10 cellular contexts compared by ENCODE assay signal in the genomic region with DNA sequence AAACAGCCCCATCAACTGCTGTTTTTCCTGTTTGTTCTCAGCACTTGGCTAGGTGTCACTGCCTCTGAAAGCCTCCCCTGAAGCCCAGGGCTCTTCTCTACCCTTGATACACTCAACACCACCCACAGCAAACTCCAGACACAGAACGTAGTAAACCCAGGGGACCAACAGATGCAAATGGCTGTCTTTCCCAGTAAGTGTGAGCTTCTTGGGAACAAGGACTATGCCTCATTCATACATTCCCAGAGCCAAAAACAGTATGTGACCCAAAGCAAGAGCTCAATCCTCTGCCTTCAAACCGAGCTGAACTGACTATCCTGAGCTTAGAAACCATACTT. TPM values are rescaled to one million over a fixed set of nuclear protein-coding genes. Genes with fewer than 3 reads are reported as not detected.
DNase-seq lines count a peak whose midpoint lies in the region; ATAC-seq and TF ChIP-seq lines count a peak whose summit lies in the region.
"Had no signal": no experiment of that assay in that cellular context is flagged by ENCODE, and none has a peak within 500 bp of the region (broad histone marks: within the 10 kb centered on the region; RNA-seq: fewer than 3 reads in every experiment).

No MANE protein-coding gene starts in this region.

- H3K36me3 Mint-ChIP-seq in CD8-positive, alpha-beta memory T cell = peaks cover 0 to 55% (median 8%) of the 10 kb centered on the region in 3 donors
- H3K36me3 Mint-ChIP-seq in activated naive CD8-positive, alpha-beta T cell treated with anti-CD3 and anti-CD28 coated beads, Interleukin-2, amount 10 ng/mL, durations not matched to agents 7 days and 5 days = peaks cover 22% of the 10 kb centered on the region
- H3K36me3 Mint-ChIP-seq in nephron progenitor cell (ENCODE audit: low read depth) = peaks cover 33% of the 10 kb centered on the region

- no peaks in the 10 kb centered on the region for H3K27me3 Mint-ChIP-seq in CD8-positive, alpha-beta memory T cell
- no peaks in the 10 kb centered on the region for H3K27me3 Mint-ChIP-seq in activated naive CD8-positive, alpha-beta T cell treated with anti-CD3 and anti-CD28 coated beads, Interleukin-2, amount 10 ng/mL, durations not matched to agents 7 days and 5 days
- no peaks in the 10 kb centered on the region for H3K27me3 Mint-ChIP-seq in nephron progenitor cell (ENCODE audit: low read depth, poor library complexity)

- no peaks in the 10 kb centered on the region for H3K9me3 Mint-ChIP-seq in CD8-positive, alpha-beta memory T cell
- H3K9me3 Mint-ChIP-seq in activated naive CD8-positive, alpha-beta T cell treated with anti-CD3 and anti-CD28 coated beads, Interleukin-2, amount 10 ng/mL, durations not matched to agents 7 days and 5 days = no peaks in the 10 kb centered on the region
- no peaks in the 10 kb centered on the region for H3K9me3 Mint-ChIP-seq in nephron progenitor cell

- no peak overlapping the region for H3K27ac ChIP-seq in CD8-positive, alpha-beta memory T cell (ENCODE audit: low read depth, low read length)
- peak overlapping the region in 1 of 2 donors; percentile 1 for H3K27ac ChIP-seq in prostate gland

- H3K9me3 ChIP-seq in CD8-positive, alpha-beta memory T cell (ENCODE audit: low read length) = no peaks in the 10 kb centered on the region
- no peaks in the 10 kb centered on the region for H3K9me3 ChIP-seq in prostate gland
- H3K9me3 ChIP-seq: MG63 had no signal

- ATAC-seq in activated naive CD8-positive, alpha-beta T cell treated with anti-CD3 and anti-CD28 coated beads, Interleukin-2, amount 10 ng/mL, durations not matched to agents 7 days and 5 days (ENCODE audit: low read depth) = no peak
- no peak for ATAC-seq in omental fat pad (ENCODE audit: low FRiP score)

- intact Hi-C loops in prostate gland (cut with DNase I) = loop anchor here (10.0 kb wide), 1 partner anchor 641 kb away; a partner anchor contains a TSS

- 57% methylated on average over 2 of the region's 2 CpGs for WGBS in prostate gland

- TF ChIP-seq POLR2A in prostate gland (IDR thresholded peaks at IDR 0.05) = no peak

- H3K4me1 ChIP-seq in CD8-positive, alpha-beta memory T cell (ENCODE audit: insufficient read depth, low read length) = peaks cover 42% of the 10 kb centered on the region
- peaks cover 18% of the 10 kb centered on the region for H3K4me1 ChIP-seq in prostate gland (replicated peaks)

- DNase-seq in CD8-positive, alpha-beta memory T cell = no peak
- no peak for DNase-seq in LNCaP clone FGC (ENCODE audit: low read depth)
- DNase-seq in activated naive CD8-positive, alpha-beta T cell treated with anti-CD3 and anti-CD28 coated beads, Interleukin-2, amount 10 ng/mL, durations not matched to agents 7 days and 5 days = no peak
- no peak for DNase-seq in nephron progenitor cell
- no peak for DNase-seq in omental fat pad (ENCODE audit: low spot score)
- no peak for DNase-seq in prostate gland (ENCODE audit: low spot score)
- DNase-seq in kidney tubule cell (ENCODE audit: low spot score) = no peak
- DNase-seq: effector memory CD4-positive, alpha-beta T cell; MG63; midbrain had no signal

- TF ChIP-seq CTCF in LNCaP clone FGC (IDR thresholded peaks at IDR 0.05; ENCODE audit: control insufficient read depth, extremely low read depth, insufficient read depth) = no peak
- TF ChIP-seq CTCF in nephron progenitor cell (IDR thresholded peaks at IDR 0.05) = no peak
- TF ChIP-seq CTCF in omental fat pad (IDR thresholded peaks at IDR 0.05) = no peak
- no peak for TF ChIP-seq CTCF in prostate gland (IDR thresholded peaks at IDR 0.05)

- no peak overlapping the region for H3K4me3 ChIP-seq in CD8-positive, alpha-beta memory T cell (ENCODE audit: low read length)
- peak overlapping the region; percentile 36 for H3K4me3 ChIP-seq in LNCaP clone FGC (ENCODE audit: low read depth, low read length)
- no peak overlapping the region for H3K4me3 ChIP-seq in prostate gland
- H3K4me3 ChIP-seq: MG63 had no signal

- H3K27me3 ChIP-seq in CD8-positive, alpha-beta memory T cell (ENCODE audit: insufficient read depth, low read length, poor library complexity, severe bottlenecking) = no peaks in the 10 kb centered on the region
- H3K27me3 ChIP-seq in prostate gland (replicated peaks; ENCODE audit: insufficient read depth) = no peaks in the 10 kb centered on the region
- H3K27me3 ChIP-seq: MG63 had no signal

- CTCF ChIA-PET in CD8-positive, alpha-beta memory T cell (lab: Charles Lee) = interaction anchor here (1.2 kb wide), 1 partner anchor 51 kb away, joined by 5 read pairs; no protein-coding TSS in a partner anchor

- H3K36me3 ChIP-seq in CD8-positive, alpha-beta memory T cell (ENCODE audit: insufficient read depth, low read length) = peaks cover 16% of the 10 kb centered on the region
- no peaks in the 10 kb centered on the region for H3K36me3 ChIP-seq in prostate gland

- peaks cover 64 to 72% (median 72%) of the 10 kb centered on the region in 3 donors for H3K4me1 Mint-ChIP-seq in CD8-positive, alpha-beta memory T cell
- H3K4me1 Mint-ChIP-seq in activated naive CD8-positive, alpha-beta T cell treated with anti-CD3 and anti-CD28 coated beads, Interleukin-2, amount 10 ng/mL, durations not matched to agents 7 days and 5 days = peaks cover 46% of the 10 kb centered on the region
- peaks cover 61% of the 10 kb centered on the region for H3K4me1 Mint-ChIP-seq in nephron progenitor cell

- H3K4me3 Mint-ChIP-seq in CD8-positive, alpha-beta memory T cell = peak overlapping the region in 6 of 7 donors; percentile 5 to 63 (median 42)
- no peak overlapping the region for H3K4me3 Mint-ChIP-seq in activated naive CD8-positive, alpha-beta T cell treated with anti-CD3 and anti-CD28 coated beads, Interleukin-2, amount 10 ng/mL, durations not matched to agents 7 days and 5 days
- no peak overlapping the region for H3K4me3 Mint-ChIP-seq in nephron progenitor cell

- peak overlapping the region; percentile 15 to 88 (median 70) for H3K27ac Mint-ChIP-seq in CD8-positive, alpha-beta memory T cell
- H3K27ac Mint-ChIP-seq in activated naive CD8-positive, alpha-beta T cell treated with anti-CD3 and anti-CD28 coated beads, Interleukin-2, amount 10 ng/mL, durations not matched to agents 7 days and 5 days = peak overlapping the region; percentile 1
- H3K27ac Mint-ChIP-seq in nephron progenitor cell = peak overlapping the region; percentile 18

- POLR2A ChIA-PET in CD8-positive, alpha-beta memory T cell (lab: Charles Lee) = no interaction called here
- POLR2A ChIA-PET in activated naive CD8-positive, alpha-beta T cell treated with anti-CD3 and anti-CD28 coated beads, Interleukin-2, amount 10 ng/mL, durations not matched to agents 7 days and 5 days (lab: Charles Lee) = interaction anchor here (11.8 kb wide), 1 partner anchor 19 kb away, joined by 203 read pairs; no protein-coding TSS in a partner anchor

RNA-seq across cellular contexts. Expression of a gene that starts 4.4 kb away (rescaled TPM):
- total RNA-seq in CD8-positive, alpha-beta memory T cell = 100 to 1,000 TPM; 125 to 132 TPM
- polyA plus RNA-seq in CD8-positive, alpha-beta memory T cell = 110 TPM
- total RNA-seq in activated naive CD8-positive, alpha-beta T cell treated with anti-CD3 and anti-CD28 coated beads, Interleukin-2, amount 10 ng/mL, durations not matched to agents 7 days and 5 days = 100 to 1,000 TPM; 168 to 171 TPM
- total RNA-seq in omental fat pad (10 to 100 TPM; 24.7 to 75.0 (median 46.5) TPM), prostate gland (10 to 100 TPM; 28.7 to 36.4 TPM)

Comparison
In these comparisons a context has a peak if more than half of its experiments do, and no peak if none do; other contexts are left out.
1. H3K27ac Mint-ChIP-seq: peak in every context shown above with its lines; median percentile 70 in CD8-positive, alpha-beta memory T cell; 18 in nephron progenitor cell; 1 in activated naive CD8-positive, alpha-beta T cell treated with anti-CD3 and anti-CD28 coated beads, Interleukin-2, amount 10 ng/mL, durations not matched to agents 7 days and 5 days.
2. H3K4me3 Mint-ChIP-seq: peak in CD8-positive, alpha-beta memory T cell (6 of 7); none in activated naive CD8-positive, alpha-beta T cell treated with anti-CD3 and anti-CD28 coated beads, Interleukin-2, amount 10 ng/mL, durations not matched to agents 7 days and 5 days (single experiment) and nephron progenitor cell (single experiment).